Comparison of ENCODE assay signal across 17 cellular contexts in the genomic region with DNA sequence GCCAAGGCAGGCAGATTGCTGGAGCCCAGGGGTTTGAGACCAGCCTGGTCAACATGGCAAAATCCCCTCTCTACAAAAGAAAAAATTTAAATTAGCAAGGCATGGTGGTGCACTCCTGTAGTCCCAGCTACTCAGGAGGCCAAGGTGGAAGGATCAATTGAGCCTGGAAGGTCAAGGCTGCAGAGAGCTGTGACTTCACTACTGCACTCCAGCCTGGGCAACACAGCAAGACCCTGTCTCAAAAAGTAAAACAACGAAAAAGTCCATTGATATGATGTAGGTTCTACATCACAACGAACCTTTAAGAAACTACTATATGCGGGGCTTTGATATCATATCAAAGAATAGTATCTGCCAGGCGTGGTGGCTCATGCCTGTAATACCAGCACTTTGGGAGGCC. TPM values are rescaled to one million over a fixed set of nuclear protein-coding genes. Genes with fewer than 3 reads are reported as not detected.
DNase-seq lines count a peak whose midpoint lies in the region; ATAC-seq, FAIRE-seq and TF ChIP-seq lines count a peak whose summit lies in the region.
"Had no signal": no experiment of that assay in that cellular context is flagged by ENCODE, and none has a peak within 500 bp of the region (broad histone marks: within the 10 kb centered on the region; RNA-seq: fewer than 3 reads in every experiment).

No MANE protein-coding gene starts in this region.

- no peak for TF ChIP-seq CTCF in HEK293 (tag by site-specific recombination; IDR thresholded peaks at IDR 0.05)
- no peak for TF ChIP-seq CTCF in IMR-90 (conservative IDR thresholded peaks at IDR 0.05; ENCODE audit: low read depth, low read length)
- no peak for TF ChIP-seq CTCF in H1 (IDR thresholded peaks at IDR 0.05; ENCODE audit: control extremely low read depth in 1 of 3, insufficient read depth in 1 of 3, low read depth in 1 of 3, low read length in 3 of 3)
- no peak for TF ChIP-seq CTCF in neutrophil (IDR thresholded peaks at IDR 0.05)

- H3K79me1 ChIP-seq in IMR-90 (ENCODE audit: low read depth in 1 of 2, low read length in 2 of 2): no peaks in the 10 kb centered on the region; a peak in 1 of 4 replicates
- H3K79me1 ChIP-seq in H1 (ENCODE audit: low read depth, low read length): no peaks in the 10 kb centered on the region

- POLR2A ChIA-PET in HEK293 (lab: Yijun Ruan, JAX): interaction anchor here (0.7 kb wide), 1 partner anchor 19 kb away, joined by 3 read pairs; no protein-coding TSS in a partner anchor
- POLR2A ChIA-PET in IMR-90 (lab: Charles Lee; ENCODE audit: unreplicated experiment): no interaction called here
- POLR2A ChIA-PET in H1 (lab: Charles Lee; ENCODE audit: partially characterized antibody): no interaction called here

- no peak overlapping the region for H2BK12ac ChIP-seq in H1 (ENCODE audit: low read depth, low read length)

- H4K20me1 ChIP-seq in IMR-90 (ENCODE audit: insufficient read depth, low read length): no peaks in the 10 kb centered on the region
- H4K20me1 ChIP-seq in H1 (replicated peaks in 1 of 2; ENCODE audit: control insufficient read depth in 1 of 2, insufficient read depth in 2 of 2, low read length in 2 of 2): no peaks in the 10 kb centered on the region

- H3K4me3 ChIP-seq in HEK293 (ENCODE audit: low read depth, low read length) (no peak overlapping the region), IMR-90 (ENCODE audit: insufficient read depth, low read depth, low read length) (no peak overlapping the region), H1 (ENCODE audit: extremely low read depth in 1 of 4, insufficient read depth in 2 of 4, low read depth in 3 of 4, low read length in 4 of 4) (no peak overlapping the region), neutrophil (ENCODE audit: low read depth in 1 of 2, low read length in 1 of 2) (no peak overlapping the region)
- H3K4me3 ChIP-seq: HAP-1 had no signal

- dilution Hi-C loops in IMR-90 (cut with HindIII; ENCODE audit: low sequenced_read_pairs, unreplicated experiment): no loop called here

- H3K9me1 ChIP-seq in IMR-90 (ENCODE audit: insufficient read depth, low read length): peaks cover 17% of the 10 kb centered on the region

- H2AFZ ChIP-seq in IMR-90 (replicated peaks; ENCODE audit: low read length, poor library complexity): no peak overlapping the region
- H2AFZ ChIP-seq in H1 (ENCODE audit: low read length): no peak overlapping the region

- peak overlapping the region; percentile 69 for H2BK20ac ChIP-seq in IMR-90 (ENCODE audit: low read depth, low read length)
- 0 out of 2 replicates have a peak overlapping the region, but pooled peaks have one; percentile 61 for H2BK20ac ChIP-seq in H1 (ENCODE audit: low read length)

- no peak overlapping the region for H2AK9ac ChIP-seq in IMR-90 (replicated peaks; ENCODE audit: low read depth, low read length, poor library complexity)

- WGBS in IMR-90 (ENCODE audit: extremely low coverage in 2 of 2, insufficient read length in 1 of 2), 2 experiments: 100% methylated on average over 1 of the region's 4 CpGs; no CpG with 5 or more reads in 1 of the 2 experiments
- 96% methylated on average over 4 of the region's 4 CpGs; no CpG with 5 or more reads in 1 of the 2 experiments for WGBS in H1 (ENCODE audit: extremely low coverage in 1 of 2, insufficient coverage in 1 of 2, insufficient read length in 1 of 2, insufficient replicate concordance in 2 of 2, low coverage in 1 of 2, low lambda C conversion rate in 2 of 2, missing lambda C conversion rate in 1 of 2), 2 experiments

- H3K4ac ChIP-seq in IMR-90 (ENCODE audit: low read depth, low read length) (peak overlapping the region; percentile 82), H1 (replicated peaks; ENCODE audit: insufficient read length, low read depth, low read length) (no peak overlapping the region)

- H3K27me3 ChIP-seq in IMR-90 (ENCODE audit: control insufficient read depth, insufficient read depth, low read length) (no peaks in the 10 kb centered on the region), H1 (replicated peaks in 1 of 4; ENCODE audit: control insufficient read depth in 3 of 4, extremely low read depth in 1 of 4, insufficient read depth in 3 of 4, low read length in 3 of 4) (no peaks in the 10 kb centered on the region), neutrophil (no peaks in the 10 kb centered on the region)
- H3K27me3 ChIP-seq: BE2C had no signal

- H3K36me3 ChIP-seq in HEK293 (ENCODE audit: control insufficient read depth in 2 of 2, insufficient read depth in 1 of 2, low read length in 2 of 2) (no peaks in the 10 kb centered on the region), IMR-90 (ENCODE audit: control insufficient read depth, insufficient read depth, low read length) (no peaks in the 10 kb centered on the region), H1 (ENCODE audit: control insufficient read depth in 2 of 4, insufficient read depth in 4 of 4, low read length in 3 of 4) (no peaks in the 10 kb centered on the region), neutrophil (peaks cover 40% of the 10 kb centered on the region)
- H3K36me3 ChIP-seq: BE2C, HAP-1 had no signal

- no peaks in the 10 kb centered on the region for H3K4me1 ChIP-seq in HEK293 (ENCODE audit: control insufficient read depth, insufficient read depth, low read length)
- H3K4me1 ChIP-seq in IMR-90 (ENCODE audit: control insufficient read depth, insufficient read depth, low read length): peaks cover 20% of the 10 kb centered on the region
- H3K4me1 ChIP-seq in H1 (replicated peaks in 1 of 4; ENCODE audit: control insufficient read depth in 3 of 4, insufficient read depth in 4 of 4, low read length in 3 of 4): no peaks in the 10 kb centered on the region
- peaks cover 79 to 89% of the 10 kb centered on the region in 2 experiments for H3K4me1 ChIP-seq in neutrophil (ENCODE audit: control insufficient read depth in 1 of 2, insufficient read depth in 1 of 2, low read depth in 1 of 2, low read length in 1 of 2)
- H3K4me1 ChIP-seq: BE2C, HAP-1 had no signal

- H2BK5ac ChIP-seq in IMR-90 (ENCODE audit: low read depth, low read length, poor library complexity, severe bottlenecking) (peak overlapping the region; percentile 25), H1 (ENCODE audit: low read depth, low read length) (no peak overlapping the region)

- no peak for FAIRE-seq in H1 (lab: Jason Lieb, UNC)
- FAIRE-seq: A204.1 had no signal

- H2AK5ac ChIP-seq in IMR-90 (ENCODE audit: low read depth, low read length) (peak overlapping the region; percentile 82; the same call in 1 of the 2 replicates), H1 (ENCODE audit: low read depth, low read length) (no peak overlapping the region)

- TF ChIP-seq EP300 in H1 (IDR thresholded peaks at IDR 0.05; ENCODE audit: borderline replicate concordance in 1 of 2, low read depth in 2 of 2, low read length in 2 of 2): no peak

- in situ Hi-C loops in IMR-90 (cut with MboI; ENCODE audit: low sequenced_read_pairs): no loop called here

- DNase-seq in IMR-90 (no peak), H1 (ENCODE audit: low read depth in 1 of 2, low spot score in 2 of 2) (no peak), COLO668 (lab: John Stamatoyannopoulos, UW; ENCODE audit: unreplicated experiment) (no peak)
- no peak for DNase-seq in activated naive CD4-positive, alpha-beta T cell treated with Interleukin-2 at 50 U/mL for 16 hours
- DNase-seq: ACHN; BE2C; C1 segment of cervical spinal cord; CD4-positive, alpha-beta T cell; DMS153; DMS79 treated with DMSO at 0.1 percent for 48 hours; GF-D8 had no signal

- H3K18ac ChIP-seq in IMR-90 (ENCODE audit: low read depth, low read length): peak overlapping the region; percentile 78
- no peak overlapping the region for H3K18ac ChIP-seq in H1 (ENCODE audit: extremely low read depth, low read length)

- H4K8ac ChIP-seq in IMR-90 (ENCODE audit: low read depth in 2 of 2, low read length in 2 of 2): peak overlapping the region; percentile 42 to 71; a peak in 2 of 4 replicates
- H4K8ac ChIP-seq in H1 (ENCODE audit: extremely low read depth, insufficient read depth, low read length): no peak overlapping the region

- CTCF ChIA-PET in HEK293 (lab: Yijun Ruan, JAX) (no interaction called here), IMR-90 (lab: Yijun Ruan, JAX) (no interaction called here), H1 (lab: Charles Lee; ENCODE audit: partially characterized antibody) (interaction anchor here (1.2 kb wide), 1 partner anchor 19 kb away, joined by 3 read pairs; no protein-coding TSS in a partner anchor)

- H4K5ac ChIP-seq in IMR-90 (ENCODE audit: low read depth, low read length) (peak overlapping the region; percentile 75), H1 (ENCODE audit: insufficient read length, low read depth, low read length) (no peak overlapping the region)

- H2BK15ac ChIP-seq in IMR-90 (ENCODE audit: low read depth, low read length): peak overlapping the region; percentile 76; the same call in 2 of the 3 replicates
- no peak overlapping the region for H2BK15ac ChIP-seq in H1 (ENCODE audit: low read length)

- TF ChIP-seq POLR2A in IMR-90 (IDR thresholded peaks at IDR 0.05; ENCODE audit: low read depth, low read length): no peak
- no peak for TF ChIP-seq POLR2A in H1 (IDR thresholded peaks at IDR 0.05; ENCODE audit: control extremely low read depth in 1 of 2, low read depth in 2 of 2, low read length in 2 of 2)

- H3K14ac ChIP-seq in IMR-90 (replicated peaks; ENCODE audit: low read depth, low read length): peak overlapping the region; percentile 31
- no peak overlapping the region for H3K14ac ChIP-seq in H1 (ENCODE audit: insufficient read length)

- ATAC-seq in IMR-90 (ENCODE audit: low read depth): no peak
- ATAC-seq in GM21529 (IDR thresholded peaks at IDR 0.05; ENCODE audit: unreplicated experiment): no peak

- no peaks in the 10 kb centered on the region for H3K23me2 ChIP-seq in H1 (ENCODE audit: low read depth, low read length)

- TF ChIP-seq RAD21 in IMR-90 (IDR thresholded peaks at IDR 0.05; ENCODE audit: low read length): no peak
- no peak for TF ChIP-seq RAD21 in H1 (IDR thresholded peaks at IDR 0.05 in 1 of 2, conservative IDR thresholded peaks at IDR 0.05 in 1 of 2; ENCODE audit: low read depth in 2 of 2, low read length in 2 of 2)

- H3K4me2 ChIP-seq in IMR-90 (ENCODE audit: low read depth, low read length): no peak overlapping the region
- no peak overlapping the region for H3K4me2 ChIP-seq in H1 (ENCODE audit: insufficient read depth in 1 of 2, low read depth in 2 of 2, low read length in 2 of 2)
- H3K4me2 ChIP-seq: KMS-11 had no signal

- peak overlapping the region; percentile 79 for H4K91ac ChIP-seq in IMR-90 (ENCODE audit: insufficient read depth, low read depth, low read length)
- H4K91ac ChIP-seq in H1 (replicated peaks; ENCODE audit: insufficient read length, low read length): no peak overlapping the region

- no peak overlapping the region for H3K56ac ChIP-seq in IMR-90 (ENCODE audit: extremely low read depth, insufficient read depth, low read length)
- no peak overlapping the region for H3K56ac ChIP-seq in H1 (replicated peaks; ENCODE audit: insufficient read length, low read depth, low read length)

- no peak overlapping the region; the same call in 1 of the 2 replicates for H3K9ac ChIP-seq in IMR-90 (ENCODE audit: low read depth, low read length)
- H3K9ac ChIP-seq in H1 (replicated peaks in 1 of 4; ENCODE audit: extremely low read depth in 1 of 4, low read depth in 3 of 4, low read length in 3 of 4): no peak overlapping the region
- H3K9ac ChIP-seq: KMS-11 had no signal

- intact Hi-C loops in IMR-90 (cut with micrococcal nuclease): no loop called here

- H3K27ac ChIP-seq in HEK293 (ENCODE audit: extremely low read depth, low read depth, low read length) (no peak overlapping the region), IMR-90 (ENCODE audit: insufficient read depth, low read length) (peak overlapping the region; percentile 92; the same call in 1 of the 2 replicates), H1 (ENCODE audit: low read depth, low read length) (no peak overlapping the region), neutrophil (peak overlapping the region; percentile 77)
- H3K27ac ChIP-seq: KMS-11 had no signal

- no TSS peak for BruUV-seq in IMR-90 (replicated peaks; lab: Mats Ljungman, UMichigan)

- no peaks in the 10 kb centered on the region for H3K79me2 ChIP-seq in H1 (ENCODE audit: control insufficient read depth in 1 of 2, insufficient read depth in 2 of 2, low read length in 2 of 2)

- H2BK120ac ChIP-seq in IMR-90 (ENCODE audit: low read depth, low read length): peak overlapping the region; percentile 82
- no peak overlapping the region for H2BK120ac ChIP-seq in H1 (replicated peaks; ENCODE audit: low read depth, low read length)

- no peak overlapping the region for H3K23ac ChIP-seq in IMR-90 (ENCODE audit: low read depth, low read length)
- no peak overlapping the region for H3K23ac ChIP-seq in H1 (ENCODE audit: insufficient read length)

- H3K9me3 ChIP-seq in HEK293 (ENCODE audit: control insufficient read depth, insufficient read depth, low read depth, low read length) (no peaks in the 10 kb centered on the region), IMR-90 (ENCODE audit: control insufficient read depth, insufficient read depth, low read length) (no peaks in the 10 kb centered on the region), H1 (ENCODE audit: insufficient read depth in 2 of 2, low read depth in 1 of 2, low read length in 1 of 2) (no peaks in the 10 kb centered on the region), neutrophil (no peaks in the 10 kb centered on the region)
- H3K9me3 ChIP-seq: BE2C, HAP-1 had no signal

RNA-seq across cellular contexts. Expression of a gene that starts 20.9 kb away (rescaled TPM):
- total RNA-seq in IMR-90 (2012; rRNA removed): under 0.01 and 0.18 TPM in 2 replicates
- polyA plus RNA-seq in IMR-90 (2012; rRNA removed): 0.17 and 0.30 TPM in 2 replicates
- polyA plus RNA-seq in IMR-90 (2012; cell fraction: cytosol; rRNA removed): 0.09 and 0.11 TPM in 2 replicates
- 0.06 and 0.16 TPM in 2 replicates for polyA plus RNA-seq in IMR-90 (2012; cell fraction: nucleus; rRNA removed; ENCODE audit: low replicate concordance)
- total RNA-seq in H1 (2021; fragmentation: NEBNext Ultra II Directional; extraction: Animal tissue kit (Norgen Biotek cat#: 25700)): 1.2 TPM in 2 replicates
- 3.4 and 4.9 TPM in 2 replicates for polyA plus RNA-seq in H1 (2011; rRNA removed)
- polyA plus RNA-seq in H1 (2011; cell fraction: cytosol; rRNA removed): 2.7 TPM
- 1.2 TPM for polyA plus RNA-seq in H1 (2011; cell fraction: nucleus; rRNA removed)
- polyA plus RNA-seq in H1 (2012, experiment 1 of 2): 1.4 to 1.6 TPM (median 1.5 TPM) in 4 replicates
- polyA plus RNA-seq in H1 (2012, experiment 2 of 2): 1.3 TPM
- polyA plus RNA-seq in H1 (2013, experiment 1 of 2): 1.8 TPM
- polyA plus RNA-seq in H1 (2013, experiment 2 of 2): 2.0 TPM
- polyA minus RNA-seq in H1 (2011; rRNA and poly(A)+ RNA removed): 5.5 and 6.6 TPM in 2 replicates
- polyA minus RNA-seq in H1 (2011; cell fraction: cytosol; rRNA and poly(A)+ RNA removed): 0.73 TPM
- 1.4 TPM for polyA minus RNA-seq in H1 (2011; cell fraction: nucleus; rRNA and poly(A)+ RNA removed)

Comparison
In these comparisons a context has a peak if more than half of its experiments do, and no peak if none do; other contexts are left out.
1. H3K27ac ChIP-seq: peak in IMR-90 (single experiment) and neutrophil (single experiment); none in HEK293 (single experiment) and H1 (single experiment).